Comparison of ENCODE assay signal across 1 cellular context in the genomic region with DNA sequence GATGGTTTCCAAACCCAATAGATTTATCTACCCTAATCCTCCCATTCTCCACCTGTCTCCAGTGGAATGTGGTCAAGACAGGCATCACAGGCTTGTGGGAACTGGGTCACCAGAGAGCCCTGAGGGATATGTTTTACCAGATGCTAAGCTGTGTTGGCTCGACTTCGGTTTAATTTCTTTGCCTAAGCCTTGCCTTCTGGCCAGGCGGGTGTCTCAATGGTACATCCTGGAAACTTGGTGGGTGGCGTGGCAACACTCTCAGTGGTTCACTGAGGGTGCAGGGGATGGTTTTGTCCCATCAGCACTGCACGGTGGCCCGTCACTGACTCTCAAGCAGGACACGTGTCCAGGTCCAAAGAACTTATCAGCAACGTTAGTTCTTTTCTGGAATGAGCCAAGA.
TF ChIP-seq lines count a peak whose summit lies in the region.

No MANE protein-coding gene starts in this region.

TF ChIP-seq in WTC11, 78 proteins besides CTCF, POLR2A, EP300 and RAD21 (continued from another document):
- TF ChIP-seq ATF2 (CRISPR knock-in tag; IDR thresholded peaks at IDR 0.05; ENCODE audit: borderline replicate concordance, low read depth) = no peak
- no peak for TF ChIP-seq HMGA2 (CRISPR knock-in tag; IDR thresholded peaks at IDR 0.05)
- no peak for TF ChIP-seq NFYB (CRISPR knock-in tag; conservative IDR thresholded peaks at IDR 0.05; ENCODE audit: low read depth)
- no peak for TF ChIP-seq ZNF219 (CRISPR knock-in tag; IDR thresholded peaks at IDR 0.05; ENCODE audit: borderline replicate concordance)
